In the genomic region with DNA sequence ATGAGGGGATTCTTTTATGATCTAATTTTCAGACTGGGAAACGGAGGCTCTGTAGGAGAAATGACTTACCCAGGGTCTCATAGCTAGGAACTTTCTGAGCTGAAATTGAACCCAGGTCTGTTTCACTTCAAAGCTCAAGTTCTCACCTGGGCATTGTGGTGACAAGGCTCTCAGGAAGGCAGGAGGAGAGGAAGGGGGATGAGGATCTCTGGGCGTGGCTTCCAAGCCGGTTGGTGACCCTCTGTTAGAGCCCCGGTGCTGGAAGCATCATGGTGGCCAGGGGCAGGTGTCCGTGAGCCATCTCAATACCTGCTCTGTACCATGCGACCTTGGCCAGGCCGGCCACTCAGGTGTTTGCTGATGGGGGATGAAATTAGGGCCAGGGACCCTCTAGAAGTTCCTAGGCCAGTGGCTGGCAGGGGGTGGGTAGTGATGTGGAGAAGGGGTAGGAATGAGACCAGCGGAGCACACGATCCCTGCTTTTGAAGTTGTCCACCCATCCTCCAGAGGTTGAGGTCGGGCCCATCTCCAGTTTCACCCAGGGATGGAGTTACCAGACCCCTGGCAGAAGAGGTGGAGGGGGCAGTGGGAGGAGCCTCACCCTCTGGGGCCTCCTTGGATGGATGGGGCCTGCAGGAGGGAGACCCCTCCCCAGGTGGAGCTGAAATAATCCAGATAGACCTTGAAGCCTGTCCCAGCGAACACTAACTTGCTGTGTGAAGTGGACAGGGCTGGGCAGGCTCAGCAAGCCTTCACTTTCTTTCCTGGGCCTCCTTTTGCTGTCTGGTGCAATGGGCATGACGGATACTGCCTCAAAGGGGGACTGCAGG, we compare ENCODE assay signal across 14 cellular contexts. TPM values are rescaled to one million over a fixed set of nuclear protein-coding genes. Genes with fewer than 3 reads are reported as not detected.
DNase-seq lines count a peak whose midpoint lies in the region; ATAC-seq and TF ChIP-seq lines count a peak whose summit lies in the region.
"Had no signal": no experiment of that assay in that cellular context is flagged by ENCODE, and none has a peak within 500 bp of the region (broad histone marks: within the 10 kb centered on the region; RNA-seq: fewer than 3 reads in every experiment).

No MANE protein-coding gene starts in this region.

- H2BK5ac ChIP-seq in H9 (ENCODE audit: insufficient read length, low read length) = no peak overlapping the region
- no peak overlapping the region for H2BK5ac ChIP-seq in mesenchymal stem cell (ENCODE audit: low read depth, low read length, poor library complexity, severe bottlenecking)

- H3K9me3 Mint-ChIP-seq in H9 = no peaks in the 10 kb centered on the region
- no peaks in the 10 kb centered on the region for H3K9me3 Mint-ChIP-seq in WTC11

- no peaks in the 10 kb centered on the region for H3K36me3 ChIP-seq in mesenchymal stem cell (ENCODE audit: control insufficient read depth in 1 of 2, insufficient read depth in 2 of 2, low read depth in 1 of 2, low read length in 2 of 2)
- H3K36me3 ChIP-seq in smooth muscle cell (ENCODE audit: low read depth) = no peaks in the 10 kb centered on the region

- POLR2A ChIA-PET in WTC11 (lab: Charles Lee) = no interaction called here

- peaks cover 20% of the 10 kb centered on the region for H3F3A ChIP-seq in smooth muscle cell (ENCODE audit: low read depth)

- H4K91ac ChIP-seq in H9 (ENCODE audit: insufficient read length, low read depth, low read length) (no peak overlapping the region), mesenchymal stem cell (ENCODE audit: low read length) (peak overlapping the region; percentile 16)

- no peaks in the 10 kb centered on the region for H3K79me2 ChIP-seq in H9 (ENCODE audit: insufficient read depth, low read length)
- peaks cover 13% of the 10 kb centered on the region for H3K79me2 ChIP-seq in smooth muscle cell (ENCODE audit: low read depth)

- H3K4me1 ChIP-seq in H9 (ENCODE audit: insufficient read depth, low read length) (peaks cover 12% of the 10 kb centered on the region; the same call in 1 of the 2 replicates), mesenchymal stem cell (ENCODE audit: control insufficient read depth, insufficient read depth, low read depth, low read length) (peaks cover 51% of the 10 kb centered on the region), smooth muscle cell (ENCODE audit: low read depth) (peaks cover 56% of the 10 kb centered on the region)

- peaks cover 54 to 75% of the 10 kb centered on the region in 2 experiments for H3K4me1 Mint-ChIP-seq in H9
- peaks cover 54% of the 10 kb centered on the region for H3K4me1 Mint-ChIP-seq in WTC11
- H3K4me1 Mint-ChIP-seq: CD14-positive monocyte had no signal

- H3K14ac ChIP-seq in H9 (ENCODE audit: insufficient read depth, low read length) = no peak overlapping the region; the same call in 1 of the 2 replicates
- no peak overlapping the region for H3K14ac ChIP-seq in mesenchymal stem cell (ENCODE audit: low read length in 2 of 2)

- H3K9ac ChIP-seq in H9 (ENCODE audit: extremely low read depth, insufficient read length, low read length) = no peak overlapping the region
- no peak overlapping the region for H3K9ac ChIP-seq in mesenchymal stem cell (ENCODE audit: low read length)
- no peak overlapping the region for H3K9ac ChIP-seq in smooth muscle cell (ENCODE audit: low read depth)
- H3K9ac ChIP-seq: KMS-11 had no signal

- H2BK12ac ChIP-seq in H9 (ENCODE audit: insufficient read length, low read depth, low read length) (no peak overlapping the region), mesenchymal stem cell (ENCODE audit: low read length in 2 of 2) (peak overlapping the region in 1 of 2 experiments; percentile 49)

- no peak overlapping the region for H2BK15ac ChIP-seq in H9 (ENCODE audit: low read depth, low read length)
- peak overlapping the region; percentile 76 for H2BK15ac ChIP-seq in mesenchymal stem cell (ENCODE audit: low read depth, poor library complexity, severe bottlenecking)

- CTCF ChIA-PET in WTC11 (lab: Charles Lee) = interaction anchor here (1.1 to 3.7 kb wide), 5 partner anchors 13 to 38 kb away, joined by 3 to 23 read pairs (median 5); no protein-coding TSS in a partner anchor

- DNase-seq in H9 (peak; percentile 36), WTC11 (ENCODE audit: low spot score) (no peak), mesenchymal stem cell (no peak), smooth muscle cell (lab: John Stamatoyannopoulos, UW; ENCODE audit: unreplicated experiment) (no peak), NCI-H2081 (lab: John Stamatoyannopoulos, UW) (no peak), GM19238 (ENCODE audit: insufficient read length, low spot score) (no peak)
- DNase-seq: Caco-2; NCI-H1092 treated with DMSO at 0.1 percent for 48 hours; NCI-H1694 treated with DMSO at 0.1 percent for 48 hours; NK-92 treated with Interleukin-12 subunit alpha and Interleukin-12 subunit beta, amount 100 ng/mL, for 24 hours had no signal

- H3K56ac ChIP-seq in H9 (ENCODE audit: insufficient read length, low read depth, low read length) = no peak overlapping the region

- H3K4me3 Mint-ChIP-seq in H9 (peak overlapping the region in 1 of 2 experiments; percentile 53; a peak in 3 of 5 replicates), WTC11 (no peak overlapping the region)
- H3K4me3 Mint-ChIP-seq: CD14-positive monocyte had no signal

- H3K27me3 Mint-ChIP-seq in H9 (ENCODE audit: low read depth) = peaks cover 13% of the 10 kb centered on the region
- peaks cover 14% of the 10 kb centered on the region for H3K27me3 Mint-ChIP-seq in WTC11 (ENCODE audit: low read depth)

- no peak overlapping the region for H3K4me2 ChIP-seq in H9 (ENCODE audit: insufficient read depth, insufficient read length, low read length)
- H3K4me2 ChIP-seq in mesenchymal stem cell (ENCODE audit: low read length, poor library complexity, severe bottlenecking) = no peak overlapping the region
- H3K4me2 ChIP-seq in smooth muscle cell = peak overlapping the region; percentile 76
- H3K4me2 ChIP-seq: KMS-11 had no signal

- TF ChIP-seq CTCF in H9 (conservative IDR thresholded peaks at IDR 0.05) (no peak), WTC11 (IDR thresholded peaks at IDR 0.05) (no peak), smooth muscle cell (IDR thresholded peaks at IDR 0.05; ENCODE audit: borderline replicate concordance, insufficient read depth, poor library complexity, severe bottlenecking) (no peak)

- no peak overlapping the region for H3K4me3 ChIP-seq in mesenchymal stem cell (ENCODE audit: insufficient read depth in 1 of 2, low read depth in 1 of 2, low read length in 2 of 2)
- no peak overlapping the region for H3K4me3 ChIP-seq in smooth muscle cell

- H3K18ac ChIP-seq in H9 (ENCODE audit: insufficient read length, low read depth, low read length) (no peak overlapping the region), mesenchymal stem cell (ENCODE audit: low read depth in 1 of 2, low read length in 2 of 2) (peak overlapping the region in 1 of 2 experiments; percentile 35)

- H4K8ac ChIP-seq in H9 (replicated peaks; ENCODE audit: insufficient read length, low read depth, low read length) = no peak overlapping the region
- H4K8ac ChIP-seq in mesenchymal stem cell (ENCODE audit: low read length) = no peak overlapping the region

- H3T11ph ChIP-seq in H9 (ENCODE audit: low read length) = no peak overlapping the region

- no peak overlapping the region for H3K23ac ChIP-seq in H9 (ENCODE audit: insufficient read length, low read depth, low read length)
- H3K23ac ChIP-seq in mesenchymal stem cell (ENCODE audit: low read length in 2 of 2) = no peak overlapping the region

- H3K9me3 ChIP-seq in H9 (ENCODE audit: control insufficient read depth, low read depth, low read length) (no peaks in the 10 kb centered on the region), mesenchymal stem cell (ENCODE audit: control insufficient read depth, low read length) (no peaks in the 10 kb centered on the region), smooth muscle cell (replicated peaks; ENCODE audit: low read depth) (no peaks in the 10 kb centered on the region)
- H3K9me3 ChIP-seq: Caco-2 had no signal

- H3K36me3 Mint-ChIP-seq in H9 (ENCODE audit: insufficient read depth in 1 of 3, low read depth in 3 of 3) (no peaks in the 10 kb centered on the region; a peak in 2 of 7 replicates), WTC11 (no peaks in the 10 kb centered on the region)
- H3K36me3 Mint-ChIP-seq: CD14-positive monocyte had no signal

- H3K4ac ChIP-seq in H9 (ENCODE audit: low read depth, low read length) (no peak overlapping the region), mesenchymal stem cell (ENCODE audit: low read depth in 1 of 2, low read length in 2 of 2) (no peak overlapping the region)

- H4K20me1 ChIP-seq in H9 (ENCODE audit: control insufficient read depth, insufficient read depth, insufficient read length) (no peaks in the 10 kb centered on the region), smooth muscle cell (ENCODE audit: low read depth) (no peaks in the 10 kb centered on the region)

- H2AFZ ChIP-seq in H9 (ENCODE audit: low read length) (no peak overlapping the region), mesenchymal stem cell (ENCODE audit: low read depth, low read length) (no peak overlapping the region), smooth muscle cell (ENCODE audit: low read depth) (no peak overlapping the region)

- H3K27me3 ChIP-seq in H9 (ENCODE audit: insufficient read depth, low read length) (no peaks in the 10 kb centered on the region; the same call in 1 of the 2 replicates), mesenchymal stem cell (ENCODE audit: control insufficient read depth in 1 of 2, insufficient read depth in 1 of 2, low read length in 2 of 2) (peaks cover 5 to 25% of the 10 kb centered on the region in 2 experiments), smooth muscle cell (ENCODE audit: low read depth) (no peaks in the 10 kb centered on the region)

- WGBS in H9 (ENCODE audit: extremely low coverage, insufficient read length, low lambda C conversion rate) = no CpG with 5 or more reads among the region's 12 CpGs
- WGBS in mesenchymal stem cell = 48% methylated on average over 12 of the region's 12 CpGs
- 63% methylated on average over 12 of the region's 12 CpGs for WGBS in smooth muscle cell (ENCODE audit: low lambda C conversion rate)

- H2BK120ac ChIP-seq in H9 (ENCODE audit: low read depth, low read length, poor library complexity, severe bottlenecking) (no peak overlapping the region), mesenchymal stem cell (ENCODE audit: low read depth, low read length) (no peak overlapping the region)

- no peaks in the 10 kb centered on the region for H3K23me2 ChIP-seq in H9 (ENCODE audit: insufficient read length, low read depth, low read length, poor library complexity, severe bottlenecking)

- no peak overlapping the region for H3K27ac ChIP-seq in H9 (ENCODE audit: insufficient read length, low read depth, low read length)
- no peak overlapping the region for H3K27ac ChIP-seq in mesenchymal stem cell (ENCODE audit: low read length, poor library complexity, severe bottlenecking)
- no peak overlapping the region for H3K27ac ChIP-seq in smooth muscle cell (ENCODE audit: low read depth)
- H3K27ac ChIP-seq: KMS-11 had no signal

- H4K5ac ChIP-seq in H9 (ENCODE audit: insufficient read length, low read depth, low read length) = no peak overlapping the region

- peak overlapping the region in 1 of 3 experiments; percentile 42; a peak in 2 of 7 replicates for H3K27ac Mint-ChIP-seq in H9
- H3K27ac Mint-ChIP-seq in WTC11 = no peak overlapping the region

- no peak for ATAC-seq in WTC11
- ATAC-seq in GM21576 (IDR thresholded peaks at IDR 0.05; ENCODE audit: unreplicated experiment) = no peak

- H2AK5ac ChIP-seq in H9 (ENCODE audit: insufficient read length, low read length) (no peak overlapping the region), mesenchymal stem cell (ENCODE audit: low read length, severe bottlenecking) (peak overlapping the region; percentile 50)

- H3K79me1 ChIP-seq in H9 (ENCODE audit: insufficient read depth, low read depth, low read length, poor library complexity, severe bottlenecking) (no peaks in the 10 kb centered on the region), mesenchymal stem cell (replicated peaks; ENCODE audit: low read length, poor library complexity, severe bottlenecking) (no peaks in the 10 kb centered on the region)

- no peak overlapping the region for H2BK20ac ChIP-seq in H9 (ENCODE audit: low read depth, low read length, poor library complexity, severe bottlenecking)

RNA-seq across cellular contexts. Expression of gene CRB2, which starts 5.9 kb away (rescaled TPM):
- 2.9 and 3.6 TPM in 2 replicates for total RNA-seq in H9 (2021)
- total RNA-seq in WTC11 (2021) = 1.8 to 3.5 TPM (median 2.4 TPM) in 3 replicates
- polyA plus RNA-seq in mesenchymal stem cell (2013, experiment 1 of 2) = 0.11 TPM
- polyA plus RNA-seq in mesenchymal stem cell (2013, experiment 2 of 2) = 0.10 TPM
- 3.1 and 3.8 TPM in 2 replicates for total RNA-seq in smooth muscle cell
- 0.87 and 1.7 TPM in 2 replicates for polyA plus RNA-seq in smooth muscle cell
- total RNA-seq: MCF 10A had no signal
- polyA plus RNA-seq: CD14-positive monocyte had no signal
